Comparison of ENCODE assay signal across 27 cellular contexts in the genomic region with DNA sequence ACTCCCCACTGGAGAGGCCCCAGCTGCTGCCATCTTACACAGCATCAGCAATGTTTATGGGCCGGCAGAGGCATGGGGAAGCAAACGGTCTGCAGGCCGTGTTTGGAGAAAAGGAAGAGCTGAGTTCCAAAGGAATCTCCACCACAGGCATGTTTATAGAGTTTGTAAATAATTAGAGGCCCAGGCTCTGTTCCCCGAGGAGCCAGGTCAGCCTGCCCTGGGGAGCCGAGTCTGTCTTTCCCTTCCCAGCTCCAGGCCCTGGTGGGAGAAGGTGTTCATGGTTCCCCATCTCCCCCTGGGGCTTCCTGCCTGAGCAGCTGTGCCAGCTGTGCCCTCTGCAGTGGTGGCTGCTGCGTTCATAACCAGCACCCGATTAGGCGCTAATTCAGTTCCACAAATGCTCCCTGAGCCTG.
A peak's percentile ranks its signal among the peaks of the same experiment; 100 is the strongest.
DNase-seq lines count a peak whose midpoint lies in the region; ATAC-seq and TF ChIP-seq lines count a peak whose summit lies in the region.
"Had no signal": no experiment of that assay in that cellular context is flagged by ENCODE, and none has a peak within 500 bp of the region (broad histone marks: within the 10 kb centered on the region; RNA-seq: fewer than 3 reads in every experiment).

No MANE protein-coding gene starts in this region.

- no peak overlapping the region for H3K23ac ChIP-seq in mesenchymal stem cell (ENCODE audit: low read length in 2 of 2)

- H3K27ac ChIP-seq in mesenchymal stem cell (ENCODE audit: low read length, poor library complexity, severe bottlenecking) (peak overlapping the region; percentile 77), stomach (peak overlapping the region in 4 of 5 donors; percentile 44 to 60 (median 54))
- H3K27ac ChIP-seq: ascending aorta, parathyroid adenoma, suprapubic skin had no signal

- peak overlapping the region; percentile 96 for H4K91ac ChIP-seq in mesenchymal stem cell (ENCODE audit: low read length)

- H3K4ac ChIP-seq in mesenchymal stem cell (ENCODE audit: low read depth in 1 of 2, low read length in 2 of 2), result peak overlapping the region; percentile 83 to 94

- peak overlapping the region in 1 of 2 experiments; percentile 82 for H3K14ac ChIP-seq in mesenchymal stem cell (ENCODE audit: low read length in 2 of 2)

- no peak for TF ChIP-seq CTCF in stomach (IDR thresholded peaks at IDR 0.05)

- peak overlapping the region; percentile 46 for H2BK5ac ChIP-seq in mesenchymal stem cell (ENCODE audit: low read depth, low read length, poor library complexity, severe bottlenecking)

- peak overlapping the region; percentile 96 for H4K8ac ChIP-seq in mesenchymal stem cell (ENCODE audit: low read length)

- no peak for TF ChIP-seq EP300 in stomach (IDR thresholded peaks at IDR 0.05)

- no peak overlapping the region for H3K4me3 ChIP-seq in mesenchymal stem cell (ENCODE audit: insufficient read depth in 1 of 2, low read depth in 1 of 2, low read length in 2 of 2)
- no peak overlapping the region for H3K4me3 ChIP-seq in stomach
- H3K4me3 ChIP-seq: ascending aorta, GM12878, suprapubic skin had no signal

- H3K9ac ChIP-seq in mesenchymal stem cell (ENCODE audit: low read length), result no peak overlapping the region
- H3K9ac ChIP-seq: parathyroid adenoma had no signal

- H3K36me3 ChIP-seq in mesenchymal stem cell (ENCODE audit: control insufficient read depth in 1 of 2, insufficient read depth in 2 of 2, low read depth in 1 of 2, low read length in 2 of 2), result peaks cover 0 to 47% of the 10 kb centered on the region in 2 experiments
- H3K36me3 ChIP-seq in stomach, result no peaks in the 10 kb centered on the region
- H3K36me3 ChIP-seq: ascending aorta, suprapubic skin had no signal

- TF ChIP-seq POLR2A in stomach (IDR thresholded peaks at IDR 0.05), result no peak

- H3K18ac ChIP-seq in mesenchymal stem cell (ENCODE audit: low read depth in 1 of 2, low read length in 2 of 2), result peak overlapping the region; percentile 90 to 99

- no peak overlapping the region for H3K4me2 ChIP-seq in mesenchymal stem cell (ENCODE audit: low read length, poor library complexity, severe bottlenecking)

- no peaks in the 10 kb centered on the region for H3K9me3 ChIP-seq in mesenchymal stem cell (ENCODE audit: control insufficient read depth, low read length)
- no peaks in the 10 kb centered on the region for H3K9me3 ChIP-seq in stomach
- H3K9me3 ChIP-seq: ascending aorta, suprapubic skin had no signal

- H2BK120ac ChIP-seq in mesenchymal stem cell (ENCODE audit: low read depth, low read length), result peak overlapping the region; percentile 88

- ATAC-seq in GM21529 (IDR thresholded peaks at IDR 0.05; ENCODE audit: unreplicated experiment) (no peak), GM21447 (IDR thresholded peaks at IDR 0.05; ENCODE audit: unreplicated experiment) (no peak)
- ATAC-seq: activated CD8-positive, alpha-beta T cell treated with anti-CD3 and anti-CD28 coated beads for 36 hours; GM12878; right cardiac atrium; stimulated activated memory B cell treated with anti-CD40 and anti-IgM and Interleukin-4, amounts not matched to agents 10 μg/mL and 1 μg/mL and 100 μg/mL, for 72 hours had no signal

- intact Hi-C loops in stomach (cut with DNase I; ENCODE audit: low total_unique reads), result no loop called here

- H2AFZ ChIP-seq in mesenchymal stem cell (ENCODE audit: low read depth, low read length), result no peak overlapping the region
- H2AFZ ChIP-seq: parathyroid adenoma had no signal

- H2BK15ac ChIP-seq in mesenchymal stem cell (ENCODE audit: low read depth, poor library complexity, severe bottlenecking), result peak overlapping the region; percentile 78

- peaks cover 3% of the 10 kb centered on the region for H3K79me1 ChIP-seq in mesenchymal stem cell (replicated peaks; ENCODE audit: low read length, poor library complexity, severe bottlenecking)

- DNase-seq in ELF-1 (ENCODE audit: low read depth, low spot score) (peak; percentile 61), astrocyte of the hippocampus (ENCODE audit: low read depth, low spot score) (peak; percentile 48), mesenchymal stem cell (peak; percentile 83), stomach (no peak)
- no peak for DNase-seq in activated CD8-positive, alpha-beta memory T cell treated with anti-CD3 and anti-CD28 coated beads, Interleukin-2, amount 50 U/mL, for 48 hours
- DNase-seq: activated CD4-positive, alpha-beta T cell treated with anti-CD3 and anti-CD28 coated beads for 1 hour; activated CD8-positive, alpha-beta T cell treated with anti-CD3 and anti-CD28 coated beads for 36 hours; activated effector memory CD4-positive, alpha-beta T cell treated with Interleukin-2 at 50 U/mL for 16 hours; activated naive CD8-positive, alpha-beta T cell treated with anti-CD3 and anti-CD28 coated beads, Interleukin-2, amount 10 ng/mL, durations not matched to agents 7 days and 5 days; activated T-cell treated with anti-CD3 and anti-CD28 coated beads for 4 hours; CD4-positive, CD25-positive, alpha-beta regulatory T cell; DND-41; GOT3; kidney; NCI-H1092 treated with DMSO at 0.1 percent for 48 hours; NCI-H1930; NCI-H2227 treated with DMSO at 0.1 percent for 48 hours; stimulated activated CD4-positive, alpha-beta T cell treated with anti-CD3 and anti-CD28 coated beads, Interleukin-4, amount 100 ng/mL, for 24 hours; T-helper 2 cell had no signal

- H3K27me3 ChIP-seq in mesenchymal stem cell (ENCODE audit: control insufficient read depth in 1 of 2, insufficient read depth in 1 of 2, low read length in 2 of 2) (no peaks in the 10 kb centered on the region), stomach (no peaks in the 10 kb centered on the region)
- H3K27me3 ChIP-seq: ascending aorta, suprapubic skin had no signal

- peak overlapping the region; percentile 51 to 89 for H2BK12ac ChIP-seq in mesenchymal stem cell (ENCODE audit: low read length in 2 of 2)

- 25% methylated on average over 8 of the region's 8 CpGs for WGBS in mesenchymal stem cell
- 60 to 81% (median 71%) methylated on average over 7 to 8 of the region's 8 CpGs for WGBS in stomach, 5 donors

- H3K4me1 ChIP-seq in mesenchymal stem cell (ENCODE audit: control insufficient read depth, insufficient read depth, low read depth, low read length) (peaks cover 32% of the 10 kb centered on the region), stomach (peaks cover 4 to 23% (median 14%) of the 10 kb centered on the region in 4 donors)

- peak overlapping the region; percentile 92 for H2AK5ac ChIP-seq in mesenchymal stem cell (ENCODE audit: low read length, severe bottlenecking)

Comparison
In these comparisons a context has a peak if more than half of its experiments do, and no peak if none do; other contexts are left out.
1. DNase-seq: peak in ELF-1 (single experiment), astrocyte of the hippocampus (single experiment) and mesenchymal stem cell (single experiment); none in stomach (single experiment) and activated CD8-positive, alpha-beta memory T cell treated with anti-CD3 and anti-CD28 coated beads, Interleukin-2, amount 50 U/mL, for 48 hours (single experiment).